8 cellular contexts compared by ENCODE assay signal in the genomic region with DNA sequence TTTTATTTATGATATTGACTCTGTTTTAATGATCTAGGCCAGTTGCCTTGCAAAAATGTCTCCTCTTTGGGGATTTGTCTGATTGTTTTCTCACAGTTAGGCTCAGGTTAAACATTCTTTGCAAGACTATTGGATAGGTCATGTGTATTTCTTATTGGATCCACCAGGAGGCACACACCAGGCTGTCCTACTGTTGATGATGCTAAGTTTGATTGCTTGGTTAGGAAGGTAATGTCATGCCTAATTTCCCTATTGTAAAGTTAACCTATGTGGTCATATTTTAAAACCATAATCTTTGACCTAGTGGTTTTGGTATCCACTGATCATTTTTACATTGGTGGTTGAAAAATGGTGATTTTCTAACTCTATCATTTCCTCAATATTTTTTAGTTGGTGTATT.
A peak's percentile ranks its signal among the peaks of the same experiment; 100 is the strongest.
DNase-seq lines count a peak whose midpoint lies in the region; ATAC-seq and TF ChIP-seq lines count a peak whose summit lies in the region.

No MANE protein-coding gene starts in this region.

- POLR2A ChIA-PET in CD4-positive, alpha-beta memory T cell (lab: Charles Lee; ENCODE audit: partially characterized antibody): no interaction called here

- no peaks in the 10 kb centered on the region for H3K79me2 ChIP-seq in MM.1S (ENCODE audit: low read length)

- no peaks in the 10 kb centered on the region for H3K9me3 Mint-ChIP-seq in CD4-positive, CD25-positive, alpha-beta regulatory T cell
- peaks cover 0 to 3% (median 0%) of the 10 kb centered on the region in 8 donors for H3K9me3 Mint-ChIP-seq in CD4-positive, alpha-beta memory T cell

- TF ChIP-seq CTCF in MM.1S (IDR thresholded peaks at IDR 0.05; ENCODE audit: low read length): 0 out of 2 replicates have a peak, but pooled peaks have one; percentile 10

- H3K4me3 ChIP-seq in CD4-positive, CD25-positive, alpha-beta regulatory T cell (ENCODE audit: low read depth, low read length): no peak overlapping the region
- H3K4me3 ChIP-seq in MM.1S (ENCODE audit: low read length): no peak overlapping the region
- no peak overlapping the region for H3K4me3 ChIP-seq in CD4-positive, alpha-beta memory T cell (ENCODE audit: low read length in 2 of 2)

- H3K4me2 ChIP-seq in MM.1S (ENCODE audit: low read depth, low read length): no peak overlapping the region

- H3F3A ChIP-seq in MM.1S (ENCODE audit: insufficient read depth, low read length): no peaks in the 10 kb centered on the region

- intact Hi-C loops in CD4-positive, alpha-beta memory T cell (cut with micrococcal nuclease): no loop called here

- H3K27ac ChIP-seq in CD4-positive, CD25-positive, alpha-beta regulatory T cell (ENCODE audit: insufficient read depth, low read length, poor library complexity, severe bottlenecking): no peak overlapping the region
- H3K27ac ChIP-seq in MM.1S (ENCODE audit: low read length): no peak overlapping the region
- no peak overlapping the region for H3K27ac ChIP-seq in CD4-positive, alpha-beta memory T cell (ENCODE audit: low read depth, low read length)

- no peaks in the 10 kb centered on the region for H3K36me3 ChIP-seq in CD4-positive, CD25-positive, alpha-beta regulatory T cell (ENCODE audit: control insufficient read depth, insufficient read depth, low read length)
- no peaks in the 10 kb centered on the region for H3K36me3 ChIP-seq in MM.1S (replicated peaks; ENCODE audit: insufficient read depth, low read length)
- H3K36me3 ChIP-seq in CD4-positive, alpha-beta memory T cell (ENCODE audit: insufficient read depth, low read length): no peaks in the 10 kb centered on the region

- peak in 1 of 2 donors; percentile 28 for ATAC-seq in CD4-positive, CD25-positive, alpha-beta regulatory T cell (ENCODE audit: low read depth in 2 of 2)
- ATAC-seq in GM21367 (IDR thresholded peaks at IDR 0.05; ENCODE audit: unreplicated experiment): peak; percentile 64

- H3K27me3 Mint-ChIP-seq in CD4-positive, CD25-positive, alpha-beta regulatory T cell: peaks cover 4% of the 10 kb centered on the region
- H3K27me3 Mint-ChIP-seq in CD4-positive, alpha-beta memory T cell: peaks cover 2 to 3% of the 10 kb centered on the region in 2 donors

- no peak overlapping the region for H3K4me3 Mint-ChIP-seq in CD4-positive, CD25-positive, alpha-beta regulatory T cell
- no peak overlapping the region for H3K4me3 Mint-ChIP-seq in CD4-positive, alpha-beta memory T cell

- H3K4me1 ChIP-seq in CD4-positive, CD25-positive, alpha-beta regulatory T cell (ENCODE audit: control insufficient read depth, insufficient read depth, low read length, poor library complexity, severe bottlenecking): no peaks in the 10 kb centered on the region
- H3K4me1 ChIP-seq in MM.1S (ENCODE audit: low read length): no peaks in the 10 kb centered on the region
- no peaks in the 10 kb centered on the region for H3K4me1 ChIP-seq in CD4-positive, alpha-beta memory T cell (ENCODE audit: insufficient read depth, low read length)

- H3K9ac ChIP-seq in MM.1S (ENCODE audit: low read length): no peak overlapping the region

- H4K20me1 ChIP-seq in MM.1S (ENCODE audit: insufficient read depth, low read length): no peaks in the 10 kb centered on the region

- CTCF ChIA-PET in CD4-positive, alpha-beta memory T cell (lab: Charles Lee; ENCODE audit: partially characterized antibody): no interaction called here

- peak in 2 of 3 donors; percentile 8 to 26 for DNase-seq in CD4-positive, CD25-positive, alpha-beta regulatory T cell
- DNase-seq in MM.1S (no peak), germinal center (ENCODE audit: low spot score) (peak; percentile 8), NCI-H446 treated with DMSO at 0.1 percent for 48 hours (lab: John Stamatoyannopoulos, UW) (no peak), CD1c-positive myeloid dendritic cell (ENCODE audit: extremely low spot score) (no peak)
- no peak for DNase-seq in CD4-positive, alpha-beta memory T cell
- no peak for DNase-seq in stimulated activated naive CD4-positive, alpha-beta T cell treated with Interleukin-2 at 50 U/mL for 16 hours (lab: John Stamatoyannopoulos, UW)

- H3K36me3 Mint-ChIP-seq in CD4-positive, CD25-positive, alpha-beta regulatory T cell: no peaks in the 10 kb centered on the region
- H3K36me3 Mint-ChIP-seq in CD4-positive, alpha-beta memory T cell: no peaks in the 10 kb centered on the region

- no peaks in the 10 kb centered on the region for H3K9me2 ChIP-seq in MM.1S (replicated peaks; ENCODE audit: insufficient read depth, low read length)

- no peaks in the 10 kb centered on the region for H3K27me3 ChIP-seq in CD4-positive, CD25-positive, alpha-beta regulatory T cell (ENCODE audit: control insufficient read depth, insufficient read depth, low read length)
- H3K27me3 ChIP-seq in MM.1S (replicated peaks; ENCODE audit: insufficient read depth, low read length): no peaks in the 10 kb centered on the region
- H3K27me3 ChIP-seq in CD4-positive, alpha-beta memory T cell (ENCODE audit: insufficient read depth, low read length): no peaks in the 10 kb centered on the region

- peaks cover 0 to 2% (median 0%) of the 10 kb centered on the region in 4 donors for H3K4me1 Mint-ChIP-seq in CD4-positive, CD25-positive, alpha-beta regulatory T cell
- no peaks in the 10 kb centered on the region for H3K4me1 Mint-ChIP-seq in CD4-positive, alpha-beta memory T cell

- H2AFZ ChIP-seq in MM.1S (ENCODE audit: low read length): no peak overlapping the region

- no peak overlapping the region for H3K27ac Mint-ChIP-seq in CD4-positive, CD25-positive, alpha-beta regulatory T cell
- no peak overlapping the region for H3K27ac Mint-ChIP-seq in CD4-positive, alpha-beta memory T cell

- H3K9me3 ChIP-seq in CD4-positive, CD25-positive, alpha-beta regulatory T cell (ENCODE audit: control insufficient read depth in 2 of 2, low read length in 2 of 2): no peaks in the 10 kb centered on the region
- no peaks in the 10 kb centered on the region for H3K9me3 ChIP-seq in MM.1S (replicated peaks; ENCODE audit: insufficient read depth, low read length)
- H3K9me3 ChIP-seq in CD4-positive, alpha-beta memory T cell (ENCODE audit: control insufficient read depth in 1 of 2, low read length in 2 of 2): no peaks in the 10 kb centered on the region

Comparison
In these comparisons a context has a peak if more than half of its experiments do, and no peak if none do; other contexts are left out.
1. DNase-seq: peak in CD4-positive, CD25-positive, alpha-beta regulatory T cell (2 of 3) and germinal center (single experiment); none in MM.1S (single experiment), NCI-H446 treated with DMSO at 0.1 percent for 48 hours (single experiment), CD4-positive, alpha-beta memory T cell (0 of 5), CD1c-positive myeloid dendritic cell (single experiment) and stimulated activated naive CD4-positive, alpha-beta T cell treated with Interleukin-2 at 50 U/mL for 16 hours (single experiment).